In the genomic region with DNA sequence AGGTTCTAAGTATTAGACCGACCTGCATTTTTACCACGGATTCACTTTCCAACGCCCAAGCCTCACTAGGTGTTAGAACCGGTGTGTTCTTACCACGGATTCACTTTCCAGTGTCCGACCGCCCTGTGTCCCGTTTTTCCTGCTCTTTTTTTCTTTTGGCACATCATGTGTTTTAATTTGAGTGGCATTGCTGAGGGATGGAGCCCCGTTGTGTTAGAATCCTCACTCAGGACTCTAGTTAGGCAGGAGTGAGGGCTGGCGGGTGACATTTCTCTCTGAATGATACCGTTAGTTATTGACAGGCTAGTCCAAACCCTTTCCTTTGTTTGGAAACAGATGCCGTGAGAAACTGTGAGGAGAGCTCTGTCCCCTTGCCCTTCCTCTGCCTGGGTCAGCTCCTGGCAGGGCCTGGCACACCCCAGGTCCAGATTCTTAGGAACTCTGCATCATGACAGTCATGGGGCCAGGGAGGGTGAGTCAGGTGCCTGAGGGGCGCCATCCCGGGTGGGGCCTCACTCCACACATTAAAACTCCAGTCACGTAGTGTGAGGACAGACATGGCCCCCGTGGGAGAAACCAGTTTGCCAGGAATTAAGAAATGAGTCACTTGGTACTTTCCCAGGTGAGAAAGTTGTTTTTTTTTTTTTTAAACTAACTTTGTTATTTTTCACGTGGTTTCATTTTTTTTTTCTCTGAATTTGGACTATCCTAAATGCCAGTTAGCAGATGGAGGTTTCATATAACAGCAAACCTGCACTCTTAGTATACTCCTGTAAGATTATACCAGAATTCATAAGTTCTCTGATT, we compare ENCODE assay signal across 1 cellular context.
TF ChIP-seq lines count a peak whose summit lies in the region.

No MANE protein-coding gene starts in this region.

TF ChIP-seq in GM12878, 131 proteins besides CTCF, POLR2A, EP300 and RAD21 (continued from another document and continues in another):
- TF ChIP-seq FOXM1 (IDR thresholded peaks at IDR 0.05; ENCODE audit: low read depth, low read length) (0 out of 2 replicates have a peak, but pooled peaks have one; percentile 63), DPF2 (IDR thresholded peaks at IDR 0.05) (peak; percentile 72; the same call in 1 of the 2 replicates), JUNB (IDR thresholded peaks at IDR 0.05) (peak; percentile 85), IKZF1 (conservative IDR thresholded peaks at IDR 0.05) (peak; percentile 89), EZH2 (IDR thresholded peaks at IDR 0.05; ENCODE audit: borderline replicate concordance, control insufficient read depth, low read depth, low read length) (no peak), HCFC1 (IDR thresholded peaks at IDR 0.05; ENCODE audit: low read length) (no peak), SMARCA5 (IDR thresholded peaks at IDR 0.05) (peak; percentile 46; the same call in 1 of the 2 replicates), RUNX3 (IDR thresholded peaks at IDR 0.05; ENCODE audit: low read length) (peak; percentile 65), CHD2 (IDR thresholded peaks at IDR 0.05; ENCODE audit: borderline replicate concordance, low read depth, low read length) (0 out of 2 replicates have a peak, but pooled peaks have one; percentile 18), SRF (IDR thresholded peaks at IDR 0.05; ENCODE audit: low read depth in 2 of 2, low read length in 2 of 2) (no peak), IKZF2 (IDR thresholded peaks at IDR 0.05) (peak; percentile 88 to 92), NR2F1 (conservative IDR thresholded peaks at IDR 0.05) (0 out of 2 replicates have a peak, but pooled peaks have one; percentile 59), NBN (IDR thresholded peaks at IDR 0.05) (peak; percentile 81), YY1 (IDR thresholded peaks at IDR 0.05; ENCODE audit: low read depth, low read length) (peak; percentile 82), HDGF (IDR thresholded peaks at IDR 0.05) (peak; percentile 69; the same call in 1 of the 2 replicates), BACH1 (IDR thresholded peaks at IDR 0.05; ENCODE audit: borderline replicate concordance) (peak; percentile 85; the same call in 1 of the 2 replicates), HSF1 (IDR thresholded peaks at IDR 0.05; ENCODE audit: low read depth, low read length) (no peak), CREB1 (IDR thresholded peaks at IDR 0.05; ENCODE audit: low read depth) (0 out of 2 replicates have a peak, but pooled peaks have one; percentile 22), RELA (IDR thresholded peaks at IDR 0.05; ENCODE audit: borderline replicate concordance, partially characterized antibody) (peak; percentile 96), PML (IDR thresholded peaks at IDR 0.05; ENCODE audit: low read length) (no peak), SREBF1 (IDR thresholded peaks at IDR 0.05; ENCODE audit: low read length) (no peak), NFIC (IDR thresholded peaks at IDR 0.05; ENCODE audit: low read depth, low read length) (peak; percentile 41; the same call in 1 of the 2 replicates), ZBED1 (IDR thresholded peaks at IDR 0.05; ENCODE audit: borderline replicate concordance) (0 out of 2 replicates have a peak, but pooled peaks have one; percentile 30), WRNIP1 (IDR thresholded peaks at IDR 0.05; ENCODE audit: borderline replicate concordance, low read depth, low read length) (no peak), ZBTB4 (CRISPR knock-in tag; IDR thresholded peaks at IDR 0.05) (0 out of 2 replicates have a peak, but pooled peaks have one; percentile 30), CREM (IDR thresholded peaks at IDR 0.05; ENCODE audit: low read depth) (peak; percentile 58; the same call in 1 of the 2 replicates), ATF7 (IDR thresholded peaks at IDR 0.05; ENCODE audit: low read depth) (peak; percentile 70), ZNF687 (IDR thresholded peaks at IDR 0.05) (peak; percentile 74; the same call in 1 of the 2 replicates), MTA2 (IDR thresholded peaks at IDR 0.05; ENCODE audit: low read depth) (peak; percentile 67), RELB (IDR thresholded peaks at IDR 0.05; ENCODE audit: low read depth) (peak; percentile 95)
- TF ChIP-seq, protein P1, sequence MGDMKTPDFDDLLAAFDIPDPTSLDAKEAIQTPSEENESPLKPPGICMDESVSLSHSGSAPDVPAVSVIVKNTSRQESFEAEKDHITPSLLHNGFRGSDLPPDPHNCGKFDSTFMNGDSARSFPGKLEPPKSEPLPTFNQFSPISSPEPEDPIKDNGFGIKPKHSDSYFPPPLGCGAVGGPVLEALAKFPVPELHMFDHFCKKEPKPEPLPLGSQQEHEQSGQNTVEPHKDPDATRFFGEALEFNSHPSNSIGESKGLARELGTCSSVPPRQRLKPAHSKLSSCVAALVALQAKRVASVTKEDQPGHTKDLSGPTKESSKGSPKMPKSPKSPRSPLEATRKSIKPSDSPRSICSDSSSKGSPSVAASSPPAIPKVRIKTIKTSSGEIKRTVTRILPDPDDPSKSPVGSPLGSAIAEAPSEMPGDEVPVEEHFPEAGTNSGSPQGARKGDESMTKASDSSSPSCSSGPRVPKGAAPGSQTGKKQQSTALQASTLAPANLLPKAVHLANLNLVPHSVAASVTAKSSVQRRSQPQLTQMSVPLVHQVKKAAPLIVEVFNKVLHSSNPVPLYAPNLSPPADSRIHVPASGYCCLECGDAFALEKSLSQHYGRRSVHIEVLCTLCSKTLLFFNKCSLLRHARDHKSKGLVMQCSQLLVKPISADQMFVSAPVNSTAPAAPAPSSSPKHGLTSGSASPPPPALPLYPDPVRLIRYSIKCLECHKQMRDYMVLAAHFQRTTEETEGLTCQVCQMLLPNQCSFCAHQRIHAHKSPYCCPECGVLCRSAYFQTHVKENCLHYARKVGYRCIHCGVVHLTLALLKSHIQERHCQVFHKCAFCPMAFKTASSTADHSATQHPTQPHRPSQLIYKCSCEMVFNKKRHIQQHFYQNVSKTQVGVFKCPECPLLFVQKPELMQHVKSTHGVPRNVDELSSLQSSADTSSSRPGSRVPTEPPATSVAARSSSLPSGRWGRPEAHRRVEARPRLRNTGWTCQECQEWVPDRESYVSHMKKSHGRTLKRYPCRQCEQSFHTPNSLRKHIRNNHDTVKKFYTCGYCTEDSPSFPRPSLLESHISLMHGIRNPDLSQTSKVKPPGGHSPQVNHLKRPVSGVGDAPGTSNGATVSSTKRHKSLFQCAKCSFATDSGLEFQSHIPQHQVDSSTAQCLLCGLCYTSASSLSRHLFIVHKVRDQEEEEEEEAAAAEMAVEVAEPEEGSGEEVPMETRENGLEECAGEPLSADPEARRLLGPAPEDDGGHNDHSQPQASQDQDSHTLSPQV (IDR thresholded peaks at IDR 0.05) = peak; percentile 17; the same call in 1 of the 2 replicates
- TF ChIP-seq, protein P2, sequence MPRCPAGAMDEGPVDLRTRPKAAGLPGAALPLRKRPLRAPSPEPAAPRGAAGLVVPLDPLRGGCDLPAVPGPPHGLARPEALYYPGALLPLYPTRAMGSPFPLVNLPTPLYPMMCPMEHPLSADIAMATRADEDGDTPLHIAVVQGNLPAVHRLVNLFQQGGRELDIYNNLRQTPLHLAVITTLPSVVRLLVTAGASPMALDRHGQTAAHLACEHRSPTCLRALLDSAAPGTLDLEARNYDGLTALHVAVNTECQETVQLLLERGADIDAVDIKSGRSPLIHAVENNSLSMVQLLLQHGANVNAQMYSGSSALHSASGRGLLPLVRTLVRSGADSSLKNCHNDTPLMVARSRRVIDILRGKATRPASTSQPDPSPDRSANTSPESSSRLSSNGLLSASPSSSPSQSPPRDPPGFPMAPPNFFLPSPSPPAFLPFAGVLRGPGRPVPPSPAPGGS (IDR thresholded peaks at IDR 0.05; ENCODE audit: borderline replicate concordance, insufficient read depth, low read depth, low read length, poor library complexity, severe bottlenecking) = peak; percentile 76
- TF ChIP-seq, protein P3, sequence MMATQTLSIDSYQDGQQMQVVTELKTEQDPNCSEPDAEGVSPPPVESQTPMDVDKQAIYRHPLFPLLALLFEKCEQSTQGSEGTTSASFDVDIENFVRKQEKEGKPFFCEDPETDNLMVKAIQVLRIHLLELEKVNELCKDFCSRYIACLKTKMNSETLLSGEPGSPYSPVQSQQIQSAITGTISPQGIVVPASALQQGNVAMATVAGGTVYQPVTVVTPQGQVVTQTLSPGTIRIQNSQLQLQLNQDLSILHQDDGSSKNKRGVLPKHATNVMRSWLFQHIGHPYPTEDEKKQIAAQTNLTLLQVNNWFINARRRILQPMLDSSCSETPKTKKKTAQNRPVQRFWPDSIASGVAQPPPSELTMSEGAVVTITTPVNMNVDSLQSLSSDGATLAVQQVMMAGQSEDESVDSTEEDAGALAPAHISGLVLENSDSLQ (IDR thresholded peaks at IDR 0.05) = peak; percentile 71
- TF ChIP-seq, protein P4, sequence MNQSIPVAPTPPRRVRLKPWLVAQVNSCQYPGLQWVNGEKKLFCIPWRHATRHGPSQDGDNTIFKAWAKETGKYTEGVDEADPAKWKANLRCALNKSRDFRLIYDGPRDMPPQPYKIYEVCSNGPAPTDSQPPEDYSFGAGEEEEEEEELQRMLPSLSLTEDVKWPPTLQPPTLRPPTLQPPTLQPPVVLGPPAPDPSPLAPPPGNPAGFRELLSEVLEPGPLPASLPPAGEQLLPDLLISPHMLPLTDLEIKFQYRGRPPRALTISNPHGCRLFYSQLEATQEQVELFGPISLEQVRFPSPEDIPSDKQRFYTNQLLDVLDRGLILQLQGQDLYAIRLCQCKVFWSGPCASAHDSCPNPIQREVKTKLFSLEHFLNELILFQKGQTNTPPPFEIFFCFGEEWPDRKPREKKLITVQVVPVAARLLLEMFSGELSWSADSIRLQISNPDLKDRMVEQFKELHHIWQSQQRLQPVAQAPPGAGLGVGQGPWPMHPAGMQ (IDR thresholded peaks at IDR 0.05; ENCODE audit: borderline replicate concordance) = no peak
